Comparison of ENCODE assay signal across 8 cellular contexts in the genomic region with DNA sequence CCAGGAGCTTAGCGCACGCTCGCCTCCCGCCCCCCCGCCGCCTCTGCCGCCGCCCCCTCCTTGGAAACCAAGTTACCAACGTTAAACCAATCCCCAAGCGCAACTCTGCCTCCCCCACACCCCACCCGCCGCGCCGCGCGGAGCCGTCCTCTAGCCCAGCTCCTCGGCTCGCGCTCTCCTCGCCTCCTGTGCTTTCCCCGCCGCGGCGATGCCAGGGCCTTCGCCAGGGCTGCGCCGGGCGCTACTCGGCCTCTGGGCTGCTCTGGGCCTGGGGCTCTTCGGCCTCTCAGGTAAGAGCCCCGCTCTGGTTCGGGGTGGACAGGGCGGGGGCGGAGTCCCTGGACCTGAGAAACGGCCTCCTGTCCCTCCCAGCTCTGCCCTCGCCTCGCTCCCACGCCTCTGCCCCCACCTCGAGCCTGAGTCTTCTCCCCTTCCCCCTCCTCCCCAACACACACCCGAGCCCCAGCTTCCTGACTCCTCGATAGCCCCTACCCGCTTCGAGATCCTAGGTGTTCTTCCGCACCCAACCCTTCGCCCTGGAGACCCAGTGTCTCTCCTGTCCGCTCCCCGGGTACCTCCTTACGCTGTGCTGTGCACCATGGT. TPM values are rescaled to one million over a fixed set of nuclear protein-coding genes. Genes with fewer than 3 reads are reported as not detected.
A peak's percentile ranks its signal among the peaks of the same experiment; 100 is the strongest.
DNase-seq lines count a peak whose midpoint lies in the region; ATAC-seq and TF ChIP-seq lines count a peak whose summit lies in the region.

ICAM5 (plus strand) TSS at position 117 of the 603 bp plus-strand sequence; CDS start at position 209, 92 bp downstream.

- DNase-seq in D341Med (ENCODE audit: low spot score), result peak; percentile 80
- DNase-seq in activated T-cell treated with anti-CD3 and anti-CD28 coated beads, Interleukin-2, amount 50 U/mL, for 4 hours, result peak; percentile 62
- DNase-seq in right cardiac atrium, result no peak
- peak; percentile 73 for DNase-seq in stimulated activated CD4-positive, alpha-beta T cell treated with anti-CD3 and anti-CD28 coated beads, Interleukin-2, amount 100 ng/mL, for 4 hours (ENCODE audit: low read depth)
- no peak for DNase-seq in AG08395 (ENCODE audit: low spot score)

- under 1% methylated on average over 49 of the region's 49 CpGs for WGBS in right cardiac atrium

- no peaks in the 10 kb centered on the region for H3K27me3 ChIP-seq in Loucy (ENCODE audit: insufficient read depth, low read length, poor library complexity, severe bottlenecking)
- H3K27me3 ChIP-seq in right cardiac atrium (ENCODE audit: control insufficient read depth, insufficient read depth), result no peaks in the 10 kb centered on the region

- H4K20me1 ChIP-seq in Loucy (ENCODE audit: insufficient read depth, low read length, poor library complexity, severe bottlenecking), result no peaks in the 10 kb centered on the region

- no peak within 1 kb of the TSS for H3K27ac ChIP-seq in right cardiac atrium (ENCODE audit: low read length)

- peaks cover 11% of the 10 kb centered on the region for H3K36me3 Mint-ChIP-seq in activated T-cell treated with anti-CD3 and anti-CD28 coated beads, Interleukin-2, amount 50 U/mL, for 4 hours (ENCODE audit: insufficient read depth)

- peak; percentile 29 for ATAC-seq in activated T-cell treated with anti-CD3 and anti-CD28 coated beads, Interleukin-2, amount 50 U/mL, for 4 hours
- no peak for ATAC-seq in right cardiac atrium
- ATAC-seq in GM21723 (IDR thresholded peaks at IDR 0.05; ENCODE audit: unreplicated experiment), result no peak
- no peak for ATAC-seq in HG03354 (IDR thresholded peaks at IDR 0.05; ENCODE audit: poor library complexity, severe bottlenecking, unreplicated experiment)

- peaks cover 67% of the 10 kb centered on the region for H3K27me3 Mint-ChIP-seq in activated T-cell treated with anti-CD3 and anti-CD28 coated beads, Interleukin-2, amount 50 U/mL, for 4 hours (ENCODE audit: low read depth)

- no peaks in the 10 kb centered on the region for H3K79me2 ChIP-seq in Loucy (ENCODE audit: insufficient read depth, low read length)

- H3K4me1 Mint-ChIP-seq in activated T-cell treated with anti-CD3 and anti-CD28 coated beads, Interleukin-2, amount 50 U/mL, for 4 hours (ENCODE audit: low read depth), result peaks cover 78% of the 10 kb centered on the region

- H3K9me3 Mint-ChIP-seq in activated T-cell treated with anti-CD3 and anti-CD28 coated beads, Interleukin-2, amount 50 U/mL, for 4 hours, result no peaks in the 10 kb centered on the region

- H3K4me2 ChIP-seq in Loucy (ENCODE audit: low read depth, low read length, poor library complexity, severe bottlenecking), result peak within 1 kb of the TSS; percentile 83

- intact Hi-C loops in right cardiac atrium (cut with DNase I), result no loop called here

- H3K9me3 ChIP-seq in Loucy (ENCODE audit: insufficient read depth, low read depth, low read length), result no peaks in the 10 kb centered on the region
- no peaks in the 10 kb centered on the region for H3K9me3 ChIP-seq in right cardiac atrium (ENCODE audit: control insufficient read depth, low read length)

- H3K36me3 ChIP-seq in Loucy (ENCODE audit: insufficient read depth, low read length), result peaks cover 8% of the 10 kb centered on the region; the same call in 1 of the 2 replicates

- H3K4me1 ChIP-seq in Loucy (ENCODE audit: insufficient read depth, low read length, poor library complexity, severe bottlenecking) (peaks cover 29% of the 10 kb centered on the region), right cardiac atrium (ENCODE audit: control insufficient read depth, insufficient read depth, low read length) (peaks cover 14% of the 10 kb centered on the region)

- H2AFZ ChIP-seq in Loucy (ENCODE audit: low read length), result peak within 1 kb of the TSS; percentile 86

- TF ChIP-seq CTCF in Loucy (conservative IDR thresholded peaks at IDR 0.05; ENCODE audit: low read length), result no peak

- peak within 1 kb of the TSS; percentile 74 for H3K4me3 ChIP-seq in Loucy (ENCODE audit: low read length, poor library complexity, severe bottlenecking)
- H3K4me3 ChIP-seq in right cardiac atrium (ENCODE audit: low read length), result peak within 1 kb of the TSS; percentile 37

- H3K9ac ChIP-seq in Loucy (ENCODE audit: low read depth, low read length, poor library complexity, severe bottlenecking), result peak within 1 kb of the TSS; percentile 54

- no peaks in the 10 kb centered on the region for H3K9me2 ChIP-seq in Loucy (replicated peaks; ENCODE audit: low read depth, low read length)

- H3K4me3 Mint-ChIP-seq in activated T-cell treated with anti-CD3 and anti-CD28 coated beads, Interleukin-2, amount 50 U/mL, for 4 hours, result peak within 1 kb of the TSS; percentile 79

- H3F3A ChIP-seq in Loucy (ENCODE audit: low read depth), result no peaks in the 10 kb centered on the region

RNA-seq across cellular contexts. Expression of gene ICAM5, which starts in this region (rescaled TPM):
- total RNA-seq in activated T-cell treated with anti-CD3 and anti-CD28 coated beads, Interleukin-2, amount 50 U/mL, for 4 hours, result 1 to 10 TPM; 3.1 to 4.3 (median 3.1) TPM
- 1 to 10 TPM in 3 of 4 donors, under 1 TPM in 1; 0.93 to 1.6 (median 1.2) TPM for total RNA-seq in right cardiac atrium
- 0.86 TPM for polyA plus RNA-seq in right cardiac atrium

Comparison
In these comparisons a context has a peak if more than half of its experiments do, and no peak if none do; other contexts are left out.
1. DNase-seq: peak in D341Med (single experiment), activated T-cell treated with anti-CD3 and anti-CD28 coated beads, Interleukin-2, amount 50 U/mL, for 4 hours (single experiment) and stimulated activated CD4-positive, alpha-beta T cell treated with anti-CD3 and anti-CD28 coated beads, Interleukin-2, amount 100 ng/mL, for 4 hours (single experiment); none in right cardiac atrium (0 of 3) and AG08395 (single experiment).
2. ATAC-seq: peak in activated T-cell treated with anti-CD3 and anti-CD28 coated beads, Interleukin-2, amount 50 U/mL, for 4 hours (2 of 2); none in right cardiac atrium (0 of 2), GM21723 (single experiment) and HG03354 (single experiment).